In genomic region chrX:1589356-1590130, GRCh38 we compare ENCODE assay signal across 1 cellular context.
TF ChIP-seq lines count a peak whose summit lies in the region.

No MANE protein-coding gene starts in this region.

TF ChIP-seq in GM12878, 131 proteins besides CTCF, POLR2A, EP300 and RAD21:
- TF ChIP-seq CHD2 (IDR thresholded peaks at IDR 0.05; ENCODE audit: borderline replicate concordance, low read depth, low read length) (no peak), ETV6 (conservative IDR thresholded peaks at IDR 0.05 in 1 of 2, IDR thresholded peaks at IDR 0.05 in 1 of 2; ENCODE audit: borderline replicate concordance in 1 of 2, low read depth in 1 of 2) (no peak), HDAC6 (IDR thresholded peaks at IDR 0.05; ENCODE audit: unreplicated experiment) (no peak), PML (IDR thresholded peaks at IDR 0.05; ENCODE audit: low read length) (no peak), MTA2 (IDR thresholded peaks at IDR 0.05; ENCODE audit: low read depth) (no peak), GATAD2B (conservative IDR thresholded peaks at IDR 0.05; ENCODE audit: low read depth) (no peak), ZBTB4 (CRISPR knock-in tag; IDR thresholded peaks at IDR 0.05) (no peak), MAX (IDR thresholded peaks at IDR 0.05; ENCODE audit: low read depth, low read length) (no peak), ZNF217 (IDR thresholded peaks at IDR 0.05) (no peak), MYC (IDR thresholded peaks at IDR 0.05; ENCODE audit: insufficient read depth, insufficient read length, insufficient replicate concordance, low read length, severe bottlenecking) (no peak), PAX8 (IDR thresholded peaks at IDR 0.05) (no peak), SIN3A (IDR thresholded peaks at IDR 0.05; ENCODE audit: low read depth, low read length) (no peak), ZNF384 (IDR thresholded peaks at IDR 0.05; ENCODE audit: borderline replicate concordance, low read depth, low read length) (no peak)
- TF ChIP-seq, protein P1, sequence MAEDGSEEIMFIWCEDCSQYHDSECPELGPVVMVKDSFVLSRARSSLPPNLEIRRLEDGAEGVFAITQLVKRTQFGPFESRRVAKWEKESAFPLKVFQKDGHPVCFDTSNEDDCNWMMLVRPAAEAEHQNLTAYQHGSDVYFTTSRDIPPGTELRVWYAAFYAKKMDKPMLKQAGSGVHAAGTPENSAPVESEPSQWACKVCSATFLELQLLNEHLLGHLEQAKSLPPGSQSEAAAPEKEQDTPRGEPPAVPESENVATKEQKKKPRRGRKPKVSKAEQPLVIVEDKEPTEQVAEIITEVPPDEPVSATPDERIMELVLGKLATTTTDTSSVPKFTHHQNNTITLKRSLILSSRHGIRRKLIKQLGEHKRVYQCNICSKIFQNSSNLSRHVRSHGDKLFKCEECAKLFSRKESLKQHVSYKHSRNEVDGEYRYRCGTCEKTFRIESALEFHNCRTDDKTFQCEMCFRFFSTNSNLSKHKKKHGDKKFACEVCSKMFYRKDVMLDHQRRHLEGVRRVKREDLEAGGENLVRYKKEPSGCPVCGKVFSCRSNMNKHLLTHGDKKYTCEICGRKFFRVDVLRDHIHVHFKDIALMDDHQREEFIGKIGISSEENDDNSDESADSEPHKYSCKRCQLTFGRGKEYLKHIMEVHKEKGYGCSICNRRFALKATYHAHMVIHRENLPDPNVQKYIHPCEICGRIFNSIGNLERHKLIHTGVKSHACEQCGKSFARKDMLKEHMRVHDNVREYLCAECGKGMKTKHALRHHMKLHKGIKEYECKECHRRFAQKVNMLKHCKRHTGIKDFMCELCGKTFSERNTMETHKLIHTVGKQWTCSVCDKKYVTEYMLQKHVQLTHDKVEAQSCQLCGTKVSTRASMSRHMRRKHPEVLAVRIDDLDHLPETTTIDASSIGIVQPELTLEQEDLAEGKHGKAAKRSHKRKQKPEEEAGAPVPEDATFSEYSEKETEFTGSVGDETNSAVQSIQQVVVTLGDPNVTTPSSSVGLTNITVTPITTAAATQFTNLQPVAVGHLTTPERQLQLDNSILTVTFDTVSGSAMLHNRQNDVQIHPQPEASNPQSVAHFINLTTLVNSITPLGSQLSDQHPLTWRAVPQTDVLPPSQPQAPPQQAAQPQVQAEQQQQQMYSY (CRISPR knock-in tag; IDR thresholded peaks at IDR 0.05) = no peak
- TF ChIP-seq, protein P2, sequence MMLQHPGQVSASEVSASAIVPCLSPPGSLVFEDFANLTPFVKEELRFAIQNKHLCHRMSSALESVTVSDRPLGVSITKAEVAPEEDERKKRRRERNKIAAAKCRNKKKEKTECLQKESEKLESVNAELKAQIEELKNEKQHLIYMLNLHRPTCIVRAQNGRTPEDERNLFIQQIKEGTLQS (IDR thresholded peaks at IDR 0.05; ENCODE audit: borderline replicate concordance, extremely low read depth, low read depth, low read length) = no peak
